ENCODE assay signal across 9 cellular contexts in the genomic region with DNA sequence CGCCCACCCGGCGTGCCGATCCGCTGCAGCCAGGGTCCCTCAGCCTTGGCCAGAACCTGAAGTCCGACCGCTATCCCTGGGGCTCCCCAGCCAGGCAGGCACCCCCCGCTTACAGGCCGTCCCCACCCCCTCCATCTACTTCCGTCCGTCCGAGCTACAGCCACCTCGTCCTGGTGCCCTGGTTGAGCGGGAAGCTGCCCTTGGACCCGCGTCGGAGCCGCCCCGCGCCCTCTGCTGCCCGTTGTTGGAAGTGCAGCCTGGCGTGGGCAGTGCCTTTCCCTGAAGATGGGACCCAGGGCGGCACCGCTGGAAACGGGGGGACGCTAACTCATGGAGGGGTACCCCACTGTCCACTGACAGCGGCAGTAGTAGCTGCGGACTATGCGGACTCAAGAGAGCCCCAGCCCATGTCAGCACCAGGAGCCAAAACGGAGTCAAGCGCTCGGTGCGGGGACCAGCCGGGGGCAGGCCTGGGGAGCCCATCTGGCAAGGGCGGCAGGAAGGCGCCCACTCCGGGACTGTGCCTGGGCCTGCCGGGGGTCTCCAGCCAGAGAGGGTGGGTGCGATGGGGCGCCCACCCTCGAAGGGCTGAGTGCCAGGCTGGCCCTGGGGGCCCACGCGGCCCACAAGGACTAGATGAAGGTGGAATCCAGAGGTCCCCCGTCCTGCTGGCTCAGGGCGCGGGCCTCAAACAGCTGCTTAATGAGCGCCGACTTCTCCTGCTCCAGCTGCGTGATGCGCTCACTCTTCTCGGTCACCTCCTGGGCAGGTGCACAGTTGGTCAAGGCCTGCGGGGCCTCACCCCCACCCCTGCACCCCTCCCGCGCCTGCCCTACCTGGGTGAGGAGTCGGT. TPM values are rescaled to one million over a fixed set of nuclear protein-coding genes. Genes with fewer than 3 reads are reported as not detected.
DNase-seq lines count a peak whose midpoint lies in the region; ATAC-seq, FAIRE-seq and TF ChIP-seq lines count a peak whose summit lies in the region.
"Had no signal": no experiment of that assay in that cellular context is flagged by ENCODE, and none has a peak within 500 bp of the region (broad histone marks: within the 10 kb centered on the region; RNA-seq: fewer than 3 reads in every experiment).

No MANE protein-coding gene starts in this region.

- H3K36me3 Mint-ChIP-seq in natural killer cell treated with Interleukin-12 subunit alpha and Interleukin-12 subunit beta and Interleukin-15 and Interleukin-18, amount 100 ng/mL, for 72 hours = no peaks in the 10 kb centered on the region

- H3K4me3 ChIP-seq in esophagus muscularis mucosa = no peak overlapping the region
- H3K4me3 ChIP-seq: BLaER1 treated with 17β-estradiol and CSF1 and Interleukin-3, amounts not matched to agents 10 nM and 100 nM had no signal

- WGBS in esophagus muscularis mucosa = 100% methylated on average over 3 of the region's 55 CpGs

- peak; percentile 93 to 100 (median 95) for TF ChIP-seq CTCF in esophagus muscularis mucosa (IDR thresholded peaks at IDR 0.05)

- H3K9me3 Mint-ChIP-seq in natural killer cell treated with Interleukin-12 subunit alpha and Interleukin-12 subunit beta and Interleukin-15 and Interleukin-18, amount 100 ng/mL, for 72 hours = no peaks in the 10 kb centered on the region

- peak; percentile 59 for FAIRE-seq in urothelium cell line (lab: Jason Lieb, UNC)

- TF ChIP-seq POLR2A in esophagus muscularis mucosa (IDR thresholded peaks at IDR 0.05; ENCODE audit: low read depth) = no peak

- H3K27ac Mint-ChIP-seq in natural killer cell treated with Interleukin-12 subunit alpha and Interleukin-12 subunit beta and Interleukin-15 and Interleukin-18, amount 100 ng/mL, for 72 hours = no peak overlapping the region

- TF ChIP-seq EP300 in esophagus muscularis mucosa (IDR thresholded peaks at IDR 0.05) = no peak

- no peaks in the 10 kb centered on the region for H3K27me3 Mint-ChIP-seq in natural killer cell treated with Interleukin-12 subunit alpha and Interleukin-12 subunit beta and Interleukin-15 and Interleukin-18, amount 100 ng/mL, for 72 hours

- H3K9me3 ChIP-seq in esophagus muscularis mucosa = no peaks in the 10 kb centered on the region
- H3K9me3 ChIP-seq: BLaER1 treated with 17β-estradiol and CSF1 and Interleukin-3, amounts not matched to agents 10 nM and 100 nM had no signal

- no peak overlapping the region for H3K4me3 Mint-ChIP-seq in natural killer cell treated with Interleukin-12 subunit alpha and Interleukin-12 subunit beta and Interleukin-15 and Interleukin-18, amount 100 ng/mL, for 72 hours

- H3K36me3 ChIP-seq in esophagus muscularis mucosa = no peaks in the 10 kb centered on the region

- intact Hi-C loops in esophagus muscularis mucosa (cut with DNase I) = no loop called here

- peak; percentile 53 to 65 for ATAC-seq in natural killer cell treated with Interleukin-12 subunit alpha and Interleukin-12 subunit beta and Interleukin-15 and Interleukin-18, amount 100 ng/mL, for 72 hours
- no peak for ATAC-seq in GM21360 (IDR thresholded peaks at IDR 0.05; ENCODE audit: unreplicated experiment)

- DNase-seq in NCI-H1105 treated with DMSO at 0.1 percent for 48 hours (lab: John Stamatoyannopoulos, UW) (peak; percentile 12), NCI-H1105 (lab: John Stamatoyannopoulos, UW) (no peak), NCI-H748 (lab: John Stamatoyannopoulos, UW; ENCODE audit: unreplicated experiment) (peak; percentile 62), activated T-cell treated with anti-CD3 and anti-CD28 coated beads for 1 hour (ENCODE audit: low read depth) (peak; percentile 60), esophagus muscularis mucosa (ENCODE audit: extremely low spot score) (no peak), urothelium cell line (ENCODE audit: low spot score) (peak; percentile 63)
- no peak for DNase-seq in natural killer cell treated with Interleukin-12 subunit alpha and Interleukin-12 subunit beta and Interleukin-15 and Interleukin-18, amount 100 ng/mL, for 72 hours (ENCODE audit: low spot score)

- H3K4me1 ChIP-seq in esophagus muscularis mucosa = peaks cover 6 to 11% (median 8%) of the 10 kb centered on the region in 4 donors

- H3K27me3 ChIP-seq in esophagus muscularis mucosa = peaks cover 0 to 30% (median 10%) of the 10 kb centered on the region in 4 donors
- H3K27me3 ChIP-seq: BLaER1 treated with 17β-estradiol and CSF1 and Interleukin-3, amounts not matched to agents 10 nM and 100 nM had no signal

- H3K27ac ChIP-seq in esophagus muscularis mucosa (replicated peaks in 1 of 4) = no peak overlapping the region
- H3K27ac ChIP-seq: BLaER1 treated with 17β-estradiol and CSF1 and Interleukin-3, amounts not matched to agents 10 nM and 100 nM had no signal

- H3K4me1 Mint-ChIP-seq in natural killer cell treated with Interleukin-12 subunit alpha and Interleukin-12 subunit beta and Interleukin-15 and Interleukin-18, amount 100 ng/mL, for 72 hours (ENCODE audit: low read depth in 2 of 2) = peaks cover 10% of the 10 kb centered on the region in 2 donors

RNA-seq across cellular contexts. Expression of gene SAPCD2, which starts 6.1 kb away (rescaled TPM):
- total RNA-seq in esophagus muscularis mucosa = under 1 TPM in 3 of 4 donors, not detected in 1; 0.17 to 0.40 (median 0.26) TPM
- 10 to 100 TPM in 1 of 2 donors, 1 to 10 TPM in 1; 9.5 to 20.8 TPM for total RNA-seq in natural killer cell treated with Interleukin-12 subunit alpha and Interleukin-12 subunit beta and Interleukin-15 and Interleukin-18, amount 100 ng/mL, for 72 hours

RNA-seq across cellular contexts. Expression of gene ENTPD2, which starts 10.4 kb away (rescaled TPM):
- total RNA-seq in esophagus muscularis mucosa = 1 to 10 TPM in 2 of 4 donors, under 1 TPM in 2; 0.42 to 1.2 (median 1.0) TPM
- total RNA-seq in natural killer cell treated with Interleukin-12 subunit alpha and Interleukin-12 subunit beta and Interleukin-15 and Interleukin-18, amount 100 ng/mL, for 72 hours = not detected

RNA-seq across cellular contexts. Expression of gene UAP1L1, which starts 13.1 kb away (rescaled TPM):
- 1 to 10 TPM; 3.6 to 5.8 (median 5.0) TPM for total RNA-seq in esophagus muscularis mucosa
- total RNA-seq in natural killer cell treated with Interleukin-12 subunit alpha and Interleukin-12 subunit beta and Interleukin-15 and Interleukin-18, amount 100 ng/mL, for 72 hours = 10 to 100 TPM; 19.9 to 22.0 TPM

RNA-seq across cellular contexts. Expression of gene NPDC1, which starts 18.3 kb away (rescaled TPM):
- 100 to 1,000 TPM in 2 of 4 donors, 10 to 100 TPM in 2; 45.3 to 119 (median 91.5) TPM for total RNA-seq in esophagus muscularis mucosa
- total RNA-seq in natural killer cell treated with Interleukin-12 subunit alpha and Interleukin-12 subunit beta and Interleukin-15 and Interleukin-18, amount 100 ng/mL, for 72 hours = 10 to 100 TPM; 11.2 to 41.7 TPM

RNA-seq across cellular contexts. Expression of gene MAN1B1, which starts 22.5 kb away (rescaled TPM):
- 10 to 100 TPM; 22.4 to 36.6 (median 27.0) TPM for total RNA-seq in esophagus muscularis mucosa
- 10 to 100 TPM; 34.1 to 55.8 TPM for total RNA-seq in natural killer cell treated with Interleukin-12 subunit alpha and Interleukin-12 subunit beta and Interleukin-15 and Interleukin-18, amount 100 ng/mL, for 72 hours

Comparison
In these comparisons a context has a peak if more than half of its experiments do, and no peak if none do; other contexts are left out.
1. DNase-seq: peak in NCI-H1105 treated with DMSO at 0.1 percent for 48 hours (single experiment), NCI-H748 (single experiment), activated T-cell treated with anti-CD3 and anti-CD28 coated beads for 1 hour (single experiment) and urothelium cell line (single experiment); none in NCI-H1105 (single experiment), esophagus muscularis mucosa (single experiment) and natural killer cell treated with Interleukin-12 subunit alpha and Interleukin-12 subunit beta and Interleukin-15 and Interleukin-18, amount 100 ng/mL, for 72 hours (single experiment).
2. RNA of gene SAPCD2, which starts 6.1 kb away (total RNA-seq): 9.5 to 20.8 TPM in natural killer cell treated with Interleukin-12 subunit alpha and Interleukin-12 subunit beta and Interleukin-15 and Interleukin-18, amount 100 ng/mL, for 72 hours; 0.17 to 0.40 TPM in esophagus muscularis mucosa; every median in the first group is over 4 times any median in the second.